In genomic region chr7:54878339-54878738, GRCh38 we compare ENCODE assay signal across 25 cellular contexts.
DNase-seq lines count a peak whose midpoint lies in the region; ATAC-seq and TF ChIP-seq lines count a peak whose summit lies in the region.
"Had no signal": no experiment of that assay in that cellular context is flagged by ENCODE, and none has a peak within 500 bp of the region (broad histone marks: within the 10 kb centered on the region; RNA-seq: fewer than 3 reads in every experiment).

No MANE protein-coding gene starts in this region.

- no peak overlapping the region for H2AFZ ChIP-seq in SK-N-SH (ENCODE audit: low read depth)
- H2AFZ ChIP-seq: neural progenitor cell had no signal

- intact Hi-C loops in adrenal gland (cut with DNase I): no loop called here
- intact Hi-C loops in activated CD4-positive, alpha-beta T cell treated with anti-CD3 and anti-CD28 coated beads, Interleukin-2, amount 10 ng/mL, durations not matched to agents 24 days and 14 days (cut with micrococcal nuclease): loop anchor here (10.0 kb wide), 1 partner anchor 376 kb away; no protein-coding TSS in a partner anchor

- no peaks in the 10 kb centered on the region for H3K36me3 ChIP-seq in SK-N-SH (replicated peaks in 1 of 2; ENCODE audit: control insufficient read depth in 1 of 2, insufficient read depth in 2 of 2, low read length in 1 of 2)
- H3K36me3 ChIP-seq in adrenal gland (replicated peaks in 1 of 2): no peaks in the 10 kb centered on the region
- H3K36me3 ChIP-seq: BLaER1, esophagus squamous epithelium, heart right ventricle, neural progenitor cell, Peyer's patch, tibial nerve had no signal

- no peak overlapping the region for H3K4me3 ChIP-seq in SK-N-SH (ENCODE audit: low read depth in 2 of 2, low read length in 1 of 2)
- H3K4me3 ChIP-seq in adrenal gland: no peak overlapping the region
- H3K4me3 ChIP-seq in fibroblast of the aortic adventitia (ENCODE audit: low read depth, low read length): no peak overlapping the region
- H3K4me3 ChIP-seq: BLaER1, body of pancreas, esophagus squamous epithelium, heart right ventricle, neural progenitor cell, Peyer's patch, tibial nerve had no signal

- peaks cover 13% of the 10 kb centered on the region for H3K9me3 Mint-ChIP-seq in progenitor cell of endocrine pancreas (ENCODE audit: low read depth)
- no peaks in the 10 kb centered on the region for H3K9me3 Mint-ChIP-seq in activated CD4-positive, alpha-beta T cell treated with anti-CD3 and anti-CD28 coated beads, Interleukin-2, amount 10 ng/mL, durations not matched to agents 24 days and 14 days
- H3K9me3 Mint-ChIP-seq: stimulated activated naive CD8-positive, alpha-beta T cell treated with anti-CD3 and anti-CD28 coated beads, Interleukin-15, Interleukin-2, amounts not matched to agents 100 ng/mL and 50 ng/mL, for 24 hours had no signal

- H3K4me3 Mint-ChIP-seq in progenitor cell of endocrine pancreas (ENCODE audit: low read depth): no peak overlapping the region
- no peak overlapping the region for H3K4me3 Mint-ChIP-seq in activated CD4-positive, alpha-beta T cell treated with anti-CD3 and anti-CD28 coated beads, Interleukin-2, amount 10 ng/mL, durations not matched to agents 24 days and 14 days
- H3K4me3 Mint-ChIP-seq: activated naive CD8-positive, alpha-beta T cell; neural progenitor cell; stimulated activated naive CD8-positive, alpha-beta T cell treated with anti-CD3 and anti-CD28 coated beads, Interleukin-15, Interleukin-2, amounts not matched to agents 100 ng/mL and 50 ng/mL, for 24 hours had no signal

- no peak for TF ChIP-seq EP300 in SK-N-SH (IDR thresholded peaks at IDR 0.05; ENCODE audit: borderline replicate concordance in 1 of 2, low read depth in 1 of 2, low read length in 1 of 2)

- CTCF ChIA-PET in SK-N-SH (lab: Yijun Ruan, JAX): interaction anchor here (0.7 to 3.1 kb wide), 5 partner anchors 9 to 377 kb away, joined by 3 to 32 read pairs (median 4); no protein-coding TSS in a partner anchor

- no peaks in the 10 kb centered on the region for H3K27me3 ChIP-seq in SK-N-SH (ENCODE audit: insufficient read depth)
- H3K27me3 ChIP-seq in adrenal gland: no peaks in the 10 kb centered on the region
- H3K27me3 ChIP-seq: BLaER1, body of pancreas, esophagus squamous epithelium, heart right ventricle, neural progenitor cell, Peyer's patch, tibial nerve had no signal

- H3K27me3 Mint-ChIP-seq in progenitor cell of endocrine pancreas: no peaks in the 10 kb centered on the region
- H3K27me3 Mint-ChIP-seq in activated CD4-positive, alpha-beta T cell treated with anti-CD3 and anti-CD28 coated beads, Interleukin-2, amount 10 ng/mL, durations not matched to agents 24 days and 14 days: no peaks in the 10 kb centered on the region
- H3K27me3 Mint-ChIP-seq: activated naive CD8-positive, alpha-beta T cell had no signal

- no peak for TF ChIP-seq POLR2A in adrenal gland (IDR thresholded peaks at IDR 0.05)

- H3K9me3 ChIP-seq in SK-N-SH (no peaks in the 10 kb centered on the region), adrenal gland (replicated peaks in 1 of 3) (no peaks in the 10 kb centered on the region)
- H3K9me3 ChIP-seq: BLaER1, body of pancreas, esophagus squamous epithelium, heart right ventricle, Peyer's patch, tibial nerve had no signal

- DNase-seq in SK-N-SH (no peak), adrenal gland (no peak), fibroblast of the aortic adventitia (ENCODE audit: low read depth) (peak; percentile 26), stromal cell of bone marrow (ENCODE audit: low read depth) (peak; percentile 25), NCI-H446 (lab: John Stamatoyannopoulos, UW) (no peak), progenitor cell of endocrine pancreas (ENCODE audit: low spot score, unreplicated experiment) (no peak)
- no peak for DNase-seq in activated CD4-positive, alpha-beta T cell treated with anti-CD3 and anti-CD28 coated beads, Interleukin-2, amount 10 ng/mL, durations not matched to agents 24 days and 14 days
- DNase-seq: activated CD4-positive, alpha-beta T cell treated with anti-CD3 and anti-CD28 coated beads, Interleukin-2, amount 50 U/mL, for 1 hour; esophagus squamous epithelium; GOT3; heart right ventricle; NCI-H1105 treated with DMSO at 0.1 percent for 48 hours; NCI-H510A; NK-92 treated with Interleukin-12 subunit alpha and Interleukin-12 subunit beta, amount 100 ng/mL, for 24 hours; Peyer's patch; stimulated activated CD4-positive, alpha-beta T cell treated with anti-CD3 and anti-CD28 coated beads, Interleukin-4, amount 100 ng/mL, for 1 hour; T-helper 2 cell had no signal

- no peak overlapping the region for H3K4me2 ChIP-seq in SK-N-SH
- H3K4me2 ChIP-seq: BLaER1, neural progenitor cell had no signal

- POLR2A ChIA-PET in SK-N-SH (lab: Yijun Ruan, JAX): no interaction called here

- no peaks in the 10 kb centered on the region for H3K79me2 ChIP-seq in SK-N-SH (ENCODE audit: insufficient read depth)

- H3K4me1 ChIP-seq in SK-N-SH (ENCODE audit: control insufficient read depth in 1 of 2, insufficient read depth in 2 of 2, low read depth in 1 of 2, low read length in 1 of 2) (peaks cover 0 to 6% of the 10 kb centered on the region in 2 experiments; a peak in 1 of 4 replicates), adrenal gland (replicated peaks in 1 of 2) (peaks cover 4 to 22% of the 10 kb centered on the region in 2 donors)
- H3K4me1 ChIP-seq: esophagus squamous epithelium, heart right ventricle, neural progenitor cell had no signal

- H3K36me3 Mint-ChIP-seq in progenitor cell of endocrine pancreas (ENCODE audit: insufficient read depth): peaks cover 3% of the 10 kb centered on the region
- H3K36me3 Mint-ChIP-seq in activated CD4-positive, alpha-beta T cell treated with anti-CD3 and anti-CD28 coated beads, Interleukin-2, amount 10 ng/mL, durations not matched to agents 24 days and 14 days (ENCODE audit: low read depth): no peaks in the 10 kb centered on the region
- H3K36me3 Mint-ChIP-seq: activated naive CD8-positive, alpha-beta T cell; neural progenitor cell had no signal

- TF ChIP-seq RAD21 in SK-N-SH (IDR thresholded peaks at IDR 0.05; ENCODE audit: low read length): no peak

- H3K9ac ChIP-seq in SK-N-SH: no peak overlapping the region
- H3K9ac ChIP-seq: BLaER1, neural progenitor cell had no signal

- no peak overlapping the region for H3K27ac Mint-ChIP-seq in progenitor cell of endocrine pancreas
- H3K27ac Mint-ChIP-seq in activated CD4-positive, alpha-beta T cell treated with anti-CD3 and anti-CD28 coated beads, Interleukin-2, amount 10 ng/mL, durations not matched to agents 24 days and 14 days: no peak overlapping the region
- H3K27ac Mint-ChIP-seq: activated naive CD8-positive, alpha-beta T cell; neural progenitor cell; stimulated activated naive CD8-positive, alpha-beta T cell treated with anti-CD3 and anti-CD28 coated beads, Interleukin-15, Interleukin-2, amounts not matched to agents 100 ng/mL and 50 ng/mL, for 24 hours had no signal

- peak; percentile 54; the same call in 2 of the 3 replicates for ATAC-seq in SK-N-SH treated with all-trans-retinoic acid at 6 μM for 48 hours
- ATAC-seq: heart right ventricle had no signal

- no peaks in the 10 kb centered on the region for H4K20me1 ChIP-seq in SK-N-SH (ENCODE audit: insufficient read depth)
- H4K20me1 ChIP-seq: BLaER1 had no signal

- H3K27ac ChIP-seq in SK-N-SH (ENCODE audit: low read depth in 2 of 2, low read length in 1 of 2) (no peak overlapping the region), adrenal gland (peak overlapping the region in 3 of 5 donors; percentile 44 to 47 (median 46))
- H3K27ac ChIP-seq: BLaER1, esophagus squamous epithelium, heart right ventricle, neural progenitor cell, Peyer's patch, tibial nerve, VCaP had no signal

- peaks cover 4% of the 10 kb centered on the region for H3F3A ChIP-seq in SK-N-SH (replicated peaks; ENCODE audit: insufficient read depth)

- TF ChIP-seq CTCF in SK-N-SH (IDR thresholded peaks at IDR 0.05) (no peak), adrenal gland (IDR thresholded peaks at IDR 0.05) (no peak), fibroblast of the aortic adventitia (IDR thresholded peaks at IDR 0.05; ENCODE audit: insufficient read depth, low read length) (no peak), progenitor cell of endocrine pancreas (IDR thresholded peaks at IDR 0.05; ENCODE audit: unreplicated experiment) (no peak)

- no peaks in the 10 kb centered on the region for H3K9me2 ChIP-seq in SK-N-SH

- H3K4me1 Mint-ChIP-seq in progenitor cell of endocrine pancreas (ENCODE audit: low read depth): peaks cover 32% of the 10 kb centered on the region
- no peaks in the 10 kb centered on the region for H3K4me1 Mint-ChIP-seq in activated CD4-positive, alpha-beta T cell treated with anti-CD3 and anti-CD28 coated beads, Interleukin-2, amount 10 ng/mL, durations not matched to agents 24 days and 14 days

- 79% methylated on average over 1 of the region's 1 CpG for WGBS in SK-N-SH (ENCODE audit: low lambda C conversion rate)
- 13 to 41% (median 29%) methylated on average over 1 of the region's 1 CpG for WGBS in adrenal gland, 4 donors

TF ChIP-seq in SK-N-SH treated with all-trans-retinoic acid at 6 μM for 48 hours, 23 proteins besides CTCF, POLR2A, EP300 and RAD21:
- TF ChIP-seq SNAI2 (CRISPR knock-in tag; IDR thresholded peaks at IDR 0.05): no peak
- no peak for TF ChIP-seq TOX (CRISPR knock-in tag; IDR thresholded peaks at IDR 0.05; ENCODE audit: borderline replicate concordance)
- no peak for TF ChIP-seq ZC3H10 (CRISPR knock-in tag; IDR thresholded peaks at IDR 0.05)
- TF ChIP-seq ISL1 (CRISPR knock-in tag; IDR thresholded peaks at IDR 0.05): no peak
- no peak for TF ChIP-seq BACH2 (CRISPR knock-in tag; IDR thresholded peaks at IDR 0.05; ENCODE audit: borderline replicate concordance)
- no peak for TF ChIP-seq ZNF70 (CRISPR knock-in tag; IDR thresholded peaks at IDR 0.05)
- TF ChIP-seq GLIS3 (CRISPR knock-in tag; IDR thresholded peaks at IDR 0.05): no peak
- no peak for TF ChIP-seq ESRRG (CRISPR knock-in tag; IDR thresholded peaks at IDR 0.05)

TF ChIP-seq in SK-N-SH, 30 proteins besides CTCF, POLR2A, EP300 and RAD21 (continues in another document):
- no peak for TF ChIP-seq NFIC (IDR thresholded peaks at IDR 0.05; ENCODE audit: borderline replicate concordance)
- no peak for TF ChIP-seq YY1 (IDR thresholded peaks at IDR 0.05; ENCODE audit: low read depth)
- TF ChIP-seq MEF2A (IDR thresholded peaks at IDR 0.05; ENCODE audit: borderline replicate concordance, low read depth): no peak
- TF ChIP-seq, protein P1, sequence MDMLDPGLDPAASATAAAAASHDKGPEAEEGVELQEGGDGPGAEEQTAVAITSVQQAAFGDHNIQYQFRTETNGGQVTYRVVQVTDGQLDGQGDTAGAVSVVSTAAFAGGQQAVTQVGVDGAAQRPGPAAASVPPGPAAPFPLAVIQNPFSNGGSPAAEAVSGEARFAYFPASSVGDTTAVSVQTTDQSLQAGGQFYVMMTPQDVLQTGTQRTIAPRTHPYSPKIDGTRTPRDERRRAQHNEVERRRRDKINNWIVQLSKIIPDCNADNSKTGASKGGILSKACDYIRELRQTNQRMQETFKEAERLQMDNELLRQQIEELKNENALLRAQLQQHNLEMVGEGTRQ (IDR thresholded peaks at IDR 0.05; ENCODE audit: borderline replicate concordance, low read depth, low read length): no peak
- TF ChIP-seq FOXJ3 (CRISPR knock-in tag; IDR thresholded peaks at IDR 0.05): no peak
- no peak for TF ChIP-seq RXRA (IDR thresholded peaks at IDR 0.05; ENCODE audit: borderline replicate concordance, low read depth)

Comparison
In these comparisons a context has a peak if more than half of its experiments do, and no peak if none do; other contexts are left out.
1. DNase-seq: peak in fibroblast of the aortic adventitia (single experiment) and stromal cell of bone marrow (single experiment); none in SK-N-SH (single experiment), adrenal gland (0 of 7), NCI-H446 (0 of 2), progenitor cell of endocrine pancreas (single experiment) and activated CD4-positive, alpha-beta T cell treated with anti-CD3 and anti-CD28 coated beads, Interleukin-2, amount 10 ng/mL, durations not matched to agents 24 days and 14 days (single experiment).
2. H3K27ac ChIP-seq: peak in adrenal gland (3 of 5); none in SK-N-SH (0 of 2).